Comparison of ENCODE assay signal across 8 cellular contexts in genomic region chr2:37735520-37735901, GRCh38.
DNase-seq lines count a peak whose midpoint lies in the region; ATAC-seq and TF ChIP-seq lines count a peak whose summit lies in the region.
"Not testable (repeated sequence)": the region's sequence is repeated elsewhere in the genome, so short reads cannot be mapped to it uniquely, and the experiment has no call there.

No MANE protein-coding gene starts in this region.

- peak overlapping the region in 1 of 2 experiments; percentile 84; a peak in 1 of 4 replicates for H4K8ac ChIP-seq in IMR-90 (ENCODE audit: low read depth in 2 of 2, low read length in 2 of 2)

- peak overlapping the region; percentile 67; the same call in 1 of the 2 replicates for H2BK20ac ChIP-seq in IMR-90 (ENCODE audit: low read depth, low read length)

- not testable (repeated sequence) for H3K4me3 Mint-ChIP-seq in Caco-2 (ENCODE audit: unreplicated experiment); chondrocyte (ENCODE audit: unreplicated experiment); osteocyte (ENCODE audit: unreplicated experiment)

- not testable (repeated sequence) for H3K36me3 ChIP-seq in Caco-2 (ENCODE audit: control insufficient read depth, insufficient read depth, low read length); IMR-90 (ENCODE audit: control insufficient read depth, insufficient read depth, low read length); SJSA1; tibial artery

- peak overlapping the region; percentile 77 for H2BK120ac ChIP-seq in IMR-90 (ENCODE audit: low read depth, low read length)

- H3K4me2 ChIP-seq in IMR-90 (ENCODE audit: low read depth, low read length) = peak overlapping the region; percentile 84

- H3K4me1 Mint-ChIP-seq in Caco-2 (ENCODE audit: low read depth, unreplicated experiment) = peaks cover 53% of the 10 kb centered on the region
- H3K4me1 Mint-ChIP-seq in chondrocyte (ENCODE audit: low read depth) = peaks cover 47% of the 10 kb centered on the region
- peaks cover 32% of the 10 kb centered on the region for H3K4me1 Mint-ChIP-seq in osteocyte (ENCODE audit: unreplicated experiment)

- not testable (repeated sequence) for H3K27me3 Mint-ChIP-seq in Caco-2 (ENCODE audit: insufficient read depth, unreplicated experiment); chondrocyte (ENCODE audit: low read depth); osteocyte (ENCODE audit: unreplicated experiment)

- not testable (repeated sequence) for H3K9me3 Mint-ChIP-seq in Caco-2 (ENCODE audit: unreplicated experiment); chondrocyte (ENCODE audit: low read depth); osteocyte (ENCODE audit: unreplicated experiment)

- not testable (repeated sequence) for H2AK5ac ChIP-seq in IMR-90 (ENCODE audit: low read depth, low read length)

- not testable (repeated sequence) for H3K79me1 ChIP-seq in IMR-90 (ENCODE audit: low read depth in 1 of 2, low read length in 2 of 2)

- H3K18ac ChIP-seq in IMR-90 (ENCODE audit: low read depth, low read length) = peak overlapping the region; percentile 85; the same call in 1 of the 2 replicates

- H3K9me3 ChIP-seq in Caco-2; IMR-90 (ENCODE audit: control insufficient read depth, insufficient read depth, low read length); SJSA1 (replicated peaks); tibial artery: not testable (repeated sequence)

- ATAC-seq in IMR-90 (ENCODE audit: low read depth) = not testable (repeated sequence)

- POLR2A ChIA-PET in Caco-2 (lab: Charles Lee) = interaction anchor here (0.6 kb wide), 1 partner anchor 24 kb away, joined by 5 read pairs; no protein-coding TSS in a partner anchor
- POLR2A ChIA-PET in IMR-90 (lab: Charles Lee; ENCODE audit: unreplicated experiment) = interaction anchor here (0.6 kb wide), 1 partner anchor 69 kb away, joined by 3 read pairs; no protein-coding TSS in a partner anchor

- dilution Hi-C loops in IMR-90 (cut with HindIII; ENCODE audit: low sequenced_read_pairs, unreplicated experiment) = not testable (repeated sequence)

- not testable (repeated sequence) for H3K27ac ChIP-seq in IMR-90 (ENCODE audit: insufficient read depth, low read length)
- H3K27ac ChIP-seq in SJSA1 (peak overlapping the region; percentile 87), tibial artery (peak overlapping the region; percentile 52 to 72)

- DNase-seq in Caco-2; SJSA1 (ENCODE audit: low read depth in 1 of 2, low spot score in 2 of 2); chondrocyte (ENCODE audit: low spot score); osteocyte (ENCODE audit: extremely low spot score, unreplicated experiment); tibial artery: not testable (repeated sequence)
- DNase-seq in IMR-90 (peak; percentile 6), NCI-H2171 (lab: John Stamatoyannopoulos, UW) (peak; percentile 24), glomerular visceral epithelial cell (ENCODE audit: extremely low spot score) (peak; percentile 35)

- CTCF ChIA-PET in Caco-2 (lab: Charles Lee); IMR-90 (lab: Yijun Ruan, JAX): not testable (repeated sequence)

- H3K9ac ChIP-seq in IMR-90 (ENCODE audit: low read depth, low read length) = not testable (repeated sequence)

- H3K9me1 ChIP-seq in IMR-90 (ENCODE audit: insufficient read depth, low read length) = not testable (repeated sequence)

- H4K5ac ChIP-seq in IMR-90 (ENCODE audit: low read depth, low read length) = peak overlapping the region; percentile 76; the same call in 1 of the 2 replicates

- H3K4me3 ChIP-seq in Caco-2 (ENCODE audit: low read depth, low read length); IMR-90 (ENCODE audit: insufficient read depth, low read depth, low read length); SJSA1; tibial artery: not testable (repeated sequence)

- peak overlapping the region; percentile 76 for H3K4ac ChIP-seq in IMR-90 (ENCODE audit: low read depth, low read length)

- H3K14ac ChIP-seq in IMR-90 (replicated peaks; ENCODE audit: low read depth, low read length) = 0 out of 2 replicates have a peak overlapping the region, but pooled peaks have one; percentile 38

- not testable (repeated sequence) for H2BK15ac ChIP-seq in IMR-90 (ENCODE audit: low read depth, low read length)

- not testable (repeated sequence) for H3K36me3 Mint-ChIP-seq in Caco-2 (ENCODE audit: insufficient read depth, unreplicated experiment); chondrocyte (ENCODE audit: low read depth); osteocyte (ENCODE audit: unreplicated experiment)

- intact Hi-C loops in Caco-2 (cut with micrococcal nuclease; ENCODE audit: unreplicated experiment); IMR-90 (cut with micrococcal nuclease): not testable (repeated sequence)
- intact Hi-C loops in tibial artery (cut with DNase I; ENCODE audit: low total_unique reads) = loop anchor here (10.0 kb wide), 1 partner anchor 59 kb away; no protein-coding TSS in a partner anchor

- H4K91ac ChIP-seq in IMR-90 (ENCODE audit: insufficient read depth, low read depth, low read length) = 0 out of 2 replicates have a peak overlapping the region, but pooled peaks have one; percentile 58

- not testable (repeated sequence) for TF ChIP-seq POLR2A in IMR-90 (IDR thresholded peaks at IDR 0.05; ENCODE audit: low read depth, low read length)

- TF ChIP-seq CTCF in Caco-2 (IDR thresholded peaks at IDR 0.05; ENCODE audit: insufficient read depth in 1 of 2, low read depth in 1 of 2, low read length in 1 of 2, severe bottlenecking in 1 of 2, unreplicated experiment in 1 of 2); IMR-90 (conservative IDR thresholded peaks at IDR 0.05; ENCODE audit: low read depth, low read length); chondrocyte (IDR thresholded peaks at IDR 0.05); osteocyte (IDR thresholded peaks at IDR 0.05); tibial artery (IDR thresholded peaks at IDR 0.05): not testable (repeated sequence)

- H2AFZ ChIP-seq in IMR-90 (replicated peaks; ENCODE audit: low read length, poor library complexity) = not testable (repeated sequence)

- not testable (repeated sequence) for H2AK9ac ChIP-seq in IMR-90 (replicated peaks; ENCODE audit: low read depth, low read length, poor library complexity)

- H3K27ac Mint-ChIP-seq in Caco-2 (ENCODE audit: unreplicated experiment) (peak overlapping the region; percentile 70), chondrocyte (ENCODE audit: unreplicated experiment) (peak overlapping the region; percentile 98), osteocyte (ENCODE audit: unreplicated experiment) (peak overlapping the region; percentile 85)

- H3K27me3 ChIP-seq in Caco-2 (replicated peaks; ENCODE audit: control insufficient read depth, insufficient read depth, low read length); IMR-90 (ENCODE audit: control insufficient read depth, insufficient read depth, low read length); SJSA1 (replicated peaks); tibial artery: not testable (repeated sequence)

- H4K20me1 ChIP-seq in IMR-90 (ENCODE audit: insufficient read depth, low read length) = not testable (repeated sequence)

- not testable (repeated sequence) for BruUV-seq in Caco-2 (replicated peaks; lab: Mats Ljungman, UMichigan); IMR-90 (replicated peaks; lab: Mats Ljungman, UMichigan)

- in situ Hi-C loops in IMR-90 (cut with MboI; ENCODE audit: low sequenced_read_pairs) = not testable (repeated sequence)

- H3K4me1 ChIP-seq in Caco-2 = peaks cover 29% of the 10 kb centered on the region
- H3K4me1 ChIP-seq in IMR-90 (ENCODE audit: control insufficient read depth, insufficient read depth, low read length) = peaks cover 10% of the 10 kb centered on the region
- H3K4me1 ChIP-seq in SJSA1 (replicated peaks) = peaks cover 38% of the 10 kb centered on the region
- peaks cover 0 to 50% (median 4%) of the 10 kb centered on the region in 4 donors for H3K4me1 ChIP-seq in tibial artery

- TF ChIP-seq RAD21 in IMR-90 (IDR thresholded peaks at IDR 0.05; ENCODE audit: low read length) = not testable (repeated sequence)

- peak overlapping the region; percentile 74 for H2BK5ac ChIP-seq in IMR-90 (ENCODE audit: low read depth, low read length, poor library complexity, severe bottlenecking)

- H3K23ac ChIP-seq in IMR-90 (ENCODE audit: low read depth, low read length) = not testable (repeated sequence)

- not testable (repeated sequence) for H3K56ac ChIP-seq in IMR-90 (ENCODE audit: extremely low read depth, insufficient read depth, low read length)
